ENCODE assay signal across 28 cellular contexts in the genomic region with DNA sequence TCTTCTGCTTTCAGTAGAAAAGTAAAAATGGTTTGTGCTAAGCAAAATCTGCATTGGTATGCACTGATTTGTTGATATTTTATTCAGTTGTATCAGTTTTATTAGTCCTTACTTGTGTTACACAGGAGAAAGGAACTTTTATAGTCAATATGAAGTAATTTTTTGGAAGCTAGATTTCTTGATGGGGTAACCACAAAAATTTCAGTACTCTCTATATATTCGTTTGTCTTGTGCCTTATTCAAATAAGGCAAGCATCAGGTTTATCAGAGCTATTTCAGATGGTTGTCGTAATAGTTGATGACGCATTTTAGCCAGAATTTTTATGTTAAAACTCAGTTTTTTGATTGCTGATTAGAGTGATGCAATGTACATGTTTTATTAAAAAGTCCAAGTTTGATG. TPM values are rescaled to one million over a fixed set of nuclear protein-coding genes. Genes with fewer than 3 reads are reported as not detected.
A peak's percentile ranks its signal among the peaks of the same experiment; 100 is the strongest.
DNase-seq lines count a peak whose midpoint lies in the region; ATAC-seq and TF ChIP-seq lines count a peak whose summit lies in the region.
"Had no signal": no experiment of that assay in that cellular context is flagged by ENCODE, and none has a peak within 500 bp of the region (broad histone marks: within the 10 kb centered on the region; RNA-seq: fewer than 3 reads in every experiment).

No MANE protein-coding gene starts in this region.

- no peaks in the 10 kb centered on the region for H3K27me3 ChIP-seq in GM23248 (replicated peaks; ENCODE audit: insufficient read depth)
- H3K27me3 ChIP-seq in SJSA1 (replicated peaks) = no peaks in the 10 kb centered on the region
- H3K27me3 ChIP-seq in ovary = no peaks in the 10 kb centered on the region
- H3K27me3 ChIP-seq: brain microvascular endothelial cell, foreskin keratinocyte, heart left ventricle, spleen had no signal

- H4K20me1 ChIP-seq in GM23248 (ENCODE audit: insufficient read depth) = no peaks in the 10 kb centered on the region

- no peak for TF ChIP-seq POLR2A in ovary (IDR thresholded peaks at IDR 0.05)

- H3K4me1 ChIP-seq in GM23248 (ENCODE audit: insufficient read depth) (peaks cover 5% of the 10 kb centered on the region; the same call in 1 of the 2 replicates), SJSA1 (replicated peaks) (peaks cover 29% of the 10 kb centered on the region), ovary (ENCODE audit: insufficient read depth) (no peaks in the 10 kb centered on the region)
- H3K4me1 ChIP-seq: foreskin keratinocyte, HAP-1, heart left ventricle, spleen had no signal

- POLR2A ChIA-PET in AG04449 (lab: Yijun Ruan, JAX) = no interaction called here

- H2AFZ ChIP-seq in GM23248 = no peak overlapping the region

- TF ChIP-seq CTCF in AG04449 (IDR thresholded peaks at IDR 0.05; ENCODE audit: insufficient read depth, low read length, missing control alignments) (no peak), fibroblast of mammary gland (conservative IDR thresholded peaks at IDR 0.05; ENCODE audit: control insufficient read depth, insufficient read depth, low read depth, low read length) (no peak), ovary (IDR thresholded peaks at IDR 0.05) (no peak)

- no peaks in the 10 kb centered on the region for H3K9me3 ChIP-seq in GM23248 (ENCODE audit: low read depth)
- no peaks in the 10 kb centered on the region for H3K9me3 ChIP-seq in SJSA1 (replicated peaks)
- H3K9me3 ChIP-seq in ovary = no peaks in the 10 kb centered on the region
- H3K9me3 ChIP-seq: HAP-1, heart left ventricle, spleen, thoracic aorta had no signal

- in situ Hi-C loops in GM23248 (cut with MboI) = no loop called here

- H3K4me2 ChIP-seq in GM23248 (ENCODE audit: unreplicated experiment) = no peak overlapping the region

- intact Hi-C loops in ovary (cut with DNase I) = no loop called here

- H3K9me2 ChIP-seq in GM23248 (ENCODE audit: insufficient read depth) = no peaks in the 10 kb centered on the region

- no peaks in the 10 kb centered on the region for H3K79me2 ChIP-seq in GM23248 (ENCODE audit: insufficient read depth)

- H3K27ac ChIP-seq in GM23248 (peak overlapping the region; percentile 7), SJSA1 (peak overlapping the region; percentile 95), ovary (no peak overlapping the region)
- H3K27ac ChIP-seq: brain microvascular endothelial cell, foreskin keratinocyte, heart left ventricle, SK-N-MC, spleen, thoracic aorta had no signal

- 28 to 32% methylated on average over 3 of the region's 3 CpGs for whole genome bisulfite sequencing in GM23248 (ENCODE audit: low coverage in 1 of 2, low lambda C conversion rate in 2 of 2, missing lambda C conversion rate in 2 of 2), 2 experiments
- 75 to 82% (median 78%) methylated on average over 3 of the region's 3 CpGs for WGBS in ovary, 3 donors

- DNase-seq in AG04449 (ENCODE audit: low read depth, low spot score) = peak; percentile 70
- peak; percentile 37 for DNase-seq in GM23248
- DNase-seq in SJSA1 (ENCODE audit: low read depth in 1 of 2, low spot score in 2 of 2) = peak in 1 of 2 experiments; percentile 83
- DNase-seq in fibroblast of mammary gland (ENCODE audit: low read depth) = peak; percentile 6
- no peak for DNase-seq in T1000 (lab: John Stamatoyannopoulos, UW)
- DNase-seq in ovary = no peak
- no peak for DNase-seq in 8988T
- DNase-seq: activated CD4-positive, alpha-beta T cell treated with anti-CD3 and anti-CD28 coated beads, Interleukin-2, amount 50 U/mL, for 48 hours; activated CD4-positive, CD25-positive, alpha-beta regulatory T cell; activated T-cell treated with anti-CD3 and anti-CD28 coated beads, Interleukin-2, amount 50 U/mL, for 48 hours; brain microvascular endothelial cell; CD8-positive, alpha-beta T cell; foreskin keratinocyte; heart left ventricle; kidney; left ventricle myocardium superior; NCI-H1092; NCI-H1694; NCI-H446 treated with DMSO at 0.1 percent for 48 hours; NCI-H82; posterior cingulate gyrus; right cardiac atrium; spleen; stimulated activated CD4-positive, alpha-beta T cell treated with anti-CD3 and anti-CD28 coated beads, Interleukin-2, amount 100 ng/mL, for 24 hours had no signal

- no peak for TF ChIP-seq EP300 in ovary (IDR thresholded peaks at IDR 0.05)

- H3F3A ChIP-seq in GM23248 (ENCODE audit: insufficient read depth) = 0 out of 2 replicates have a peak, but pooled peaks cover 4% of the 10 kb centered on the region

- CTCF ChIA-PET in AG04449 (lab: Yijun Ruan, JAX) = no interaction called here

- no peak overlapping the region for H3K4me3 ChIP-seq in AG04449 (ENCODE audit: low read depth, low read length)
- no peak overlapping the region for H3K4me3 ChIP-seq in GM23248
- H3K4me3 ChIP-seq in SJSA1 = no peak overlapping the region
- H3K4me3 ChIP-seq in fibroblast of mammary gland (ENCODE audit: control insufficient read depth, low read depth, low read length) = no peak overlapping the region
- no peak overlapping the region for H3K4me3 ChIP-seq in ovary
- H3K4me3 ChIP-seq: HAP-1, heart left ventricle, SK-N-MC, spleen, thoracic aorta had no signal

- H3K36me3 ChIP-seq in GM23248 (ENCODE audit: low read depth) (no peaks in the 10 kb centered on the region), SJSA1 (no peaks in the 10 kb centered on the region), ovary (no peaks in the 10 kb centered on the region)
- H3K36me3 ChIP-seq: brain microvascular endothelial cell, HAP-1, spleen, thoracic aorta had no signal

- H3K9ac ChIP-seq in GM23248 = no peak overlapping the region

- no peak for ATAC-seq in GM18511 (IDR thresholded peaks at IDR 0.05; ENCODE audit: unreplicated experiment)
- ATAC-seq: CD8-positive, alpha-beta T cell; foreskin keratinocyte; heart left ventricle; left ventricle myocardium superior; right cardiac atrium had no signal

RNA-seq across cellular contexts. Expression of a gene that starts 50.7 kb away (rescaled TPM):
- 7.1 and 11.4 TPM in 2 replicates for total RNA-seq in GM23248 (2014; rRNA removed; shearing (Covaris generic))
- 4.9 and 5.0 TPM in 2 replicates for polyA plus RNA-seq in GM23248 (2016; fragmentation: Nextera tagmentation; extraction: Ambion mirVana)
- total RNA-seq in SJSA1 (2014; rRNA removed; shearing (Covaris generic)) = 17.2 and 22.5 TPM in 2 replicates
- 1 to 10 TPM; 2.4 to 5.9 (median 3.8) TPM for total RNA-seq in ovary
- 1 to 10 TPM; 1.2 to 4.5 TPM for polyA plus RNA-seq in ovary

Comparison
In these comparisons a context has a peak if more than half of its experiments do, and no peak if none do; other contexts are left out.
1. DNase-seq: peak in AG04449 (single experiment), GM23248 (single experiment) and fibroblast of mammary gland (single experiment); none in T1000 (single experiment), ovary (0 of 5) and 8988T (single experiment).
2. H3K27ac ChIP-seq: peak in GM23248 (single experiment) and SJSA1 (single experiment); none in ovary (0 of 2).